Comparison of ENCODE assay signal across 14 cellular contexts in the genomic region with DNA sequence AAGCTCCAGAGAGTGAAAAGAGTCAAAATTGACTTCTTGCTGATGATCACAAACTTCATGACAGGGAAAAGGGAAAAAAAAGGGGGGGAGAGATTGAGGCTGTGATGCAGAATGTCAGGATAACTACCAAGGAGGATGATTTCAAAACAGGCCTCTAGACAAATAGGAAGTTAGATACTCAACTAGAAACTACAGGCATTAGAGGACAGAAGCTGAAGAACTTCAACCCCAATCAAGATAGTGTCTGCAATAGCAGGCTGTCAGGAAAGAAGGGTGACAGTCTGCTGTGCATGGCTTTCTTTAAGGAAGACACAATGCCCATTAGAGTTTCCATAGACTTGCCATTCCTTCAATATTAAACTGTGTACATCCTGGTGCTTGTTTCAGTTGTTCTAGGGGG.
"Had no signal": no experiment of that assay in that cellular context is flagged by ENCODE, and none has a peak within 500 bp of the region (broad histone marks: within the 10 kb centered on the region; RNA-seq: fewer than 3 reads in every experiment).

No MANE protein-coding gene starts in this region.

- FAIRE-seq: bronchial epithelial cell had no signal

- H3K27me3 ChIP-seq: adrenal gland, right atrium auricular region, tibial artery, uterus had no signal

- H3K27ac ChIP-seq: adrenal gland, right atrium auricular region, tibial artery, uterus had no signal

- H3K36me3 ChIP-seq: adrenal gland, right atrium auricular region, tibial artery, uterus had no signal

- H3K9me3 ChIP-seq: adrenal gland, right atrium auricular region, tibial artery, uterus had no signal

- H3K4me1 ChIP-seq: adrenal gland, right atrium auricular region, tibial artery, uterus had no signal

- DNase-seq: activated CD4-positive, alpha-beta T cell treated with anti-CD3 and anti-CD28 coated beads, Interleukin-2, amount 50 U/mL, for 4 hours; activated gamma-delta T cell treated with Interleukin-2 at 50 U/mL for 16 hours; effector memory CD4-positive, alpha-beta T cell; naive thymus-derived CD4-positive, alpha-beta T cell; stimulated activated CD4-positive, alpha-beta T cell treated with anti-CD3 and anti-CD28 coated beads, Interleukin-2, amount 100 ng/mL, for 24 hours; stimulated activated naive CD4-positive, alpha-beta T cell treated with Interleukin-2 at 50 U/mL for 16 hours; T-cell; tibial artery; uterus had no signal

- H3K4me3 ChIP-seq: adrenal gland, right atrium auricular region, tibial artery, uterus had no signal

- ATAC-seq: activated CD4-positive, CD25-positive, alpha-beta regulatory T cell treated with anti-CD3 and anti-CD28 coated beads, Interleukin-2, amount 50 U/mL, for 24 hours; activated naive CD4-positive, alpha-beta T cell treated with anti-CD3 and anti-CD28 coated beads, Interleukin-2, amount 50 U/mL, for 72 hours; naive thymus-derived CD4-positive, alpha-beta T cell; T-cell had no signal
